In the genomic region with DNA sequence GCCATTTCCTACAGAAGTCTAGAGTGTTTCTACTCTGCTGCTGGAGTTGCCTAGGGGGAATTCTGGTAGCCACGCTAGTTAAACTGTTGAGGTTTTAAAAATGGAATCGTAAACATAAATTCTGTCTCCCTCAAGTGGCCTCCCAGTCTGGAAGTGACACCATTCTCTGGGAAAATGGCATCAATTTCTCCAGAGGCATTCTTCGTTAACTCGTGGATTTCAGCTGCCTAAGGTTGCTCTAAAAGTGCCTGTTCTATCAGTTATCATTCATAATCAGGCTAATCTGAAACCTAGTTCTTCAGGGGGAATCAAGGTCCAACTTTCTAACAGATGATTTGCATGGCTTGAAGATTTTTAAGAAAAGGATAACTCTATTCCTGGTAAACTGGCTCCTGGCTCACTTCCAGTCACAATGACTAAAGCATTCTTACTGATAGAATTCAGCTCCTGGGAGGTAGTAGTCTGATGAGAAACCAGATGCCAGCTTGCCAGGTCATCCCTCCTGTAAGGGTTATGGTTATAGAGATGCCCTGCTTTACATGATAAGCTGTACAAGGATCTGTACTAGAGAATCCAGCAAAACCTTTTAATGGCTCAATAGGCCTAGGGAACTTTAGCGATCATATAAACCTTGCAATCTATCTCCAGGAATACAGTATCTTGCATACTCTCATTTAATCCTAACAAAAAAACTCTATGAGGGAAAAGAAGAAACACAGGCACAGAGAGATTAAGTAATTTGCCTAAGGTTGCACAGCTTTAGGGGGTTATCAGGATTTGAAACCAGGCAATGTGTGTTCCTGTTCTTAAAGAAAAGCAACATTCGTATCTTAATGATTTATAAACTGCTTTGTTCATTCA, we compare ENCODE assay signal across 8 cellular contexts. TPM values are rescaled to one million over a fixed set of nuclear protein-coding genes. Genes with fewer than 3 reads are reported as not detected.
DNase-seq lines count a peak whose midpoint lies in the region; ATAC-seq lines count a peak whose summit lies in the region.

No MANE protein-coding gene starts in this region.

- peaks cover 51% of the 10 kb centered on the region for H3K4me1 ChIP-seq in CD4-positive, CD25-positive, alpha-beta regulatory T cell (ENCODE audit: control insufficient read depth, insufficient read depth, low read length, poor library complexity, severe bottlenecking)
- peaks cover 10% of the 10 kb centered on the region for H3K4me1 ChIP-seq in rectal smooth muscle tissue (ENCODE audit: control insufficient read depth, insufficient read depth, low read length)

- no peak overlapping the region for H3K27ac ChIP-seq in CD4-positive, CD25-positive, alpha-beta regulatory T cell (ENCODE audit: insufficient read depth, low read length, poor library complexity, severe bottlenecking)
- peak overlapping the region; percentile 91 for H3K27ac ChIP-seq in rectal smooth muscle tissue (ENCODE audit: low read depth, low read length)

- POLR2A ChIA-PET in activated CD4-positive, alpha-beta memory T cell treated with anti-CD3 and anti-CD28 coated beads for 36 hours (lab: Charles Lee), result interaction anchor here (1.0 to 1.9 kb wide), 3 partner anchors 19 to 293 kb away, joined by 3 to 23 read pairs (median 16); partner anchors contain the start of genes CCDC175, DAAM1 and GPR135

- no peak for ATAC-seq in CD4-positive, CD25-positive, alpha-beta regulatory T cell (ENCODE audit: low read depth in 2 of 2)
- no peak for ATAC-seq in HG03135 (IDR thresholded peaks at IDR 0.05; ENCODE audit: unreplicated experiment)

- peaks cover 4% of the 10 kb centered on the region for H3K27me3 Mint-ChIP-seq in CD4-positive, CD25-positive, alpha-beta regulatory T cell
- no peaks in the 10 kb centered on the region for H3K27me3 Mint-ChIP-seq in activated CD4-positive, alpha-beta memory T cell treated with anti-CD3 and anti-CD28 coated beads for 36 hours

- no peaks in the 10 kb centered on the region for H3K27me3 ChIP-seq in CD4-positive, CD25-positive, alpha-beta regulatory T cell (ENCODE audit: control insufficient read depth, insufficient read depth, low read length)
- no peaks in the 10 kb centered on the region for H3K27me3 ChIP-seq in rectal smooth muscle tissue (ENCODE audit: control insufficient read depth, insufficient read depth, low read length)

- DNase-seq in CD4-positive, CD25-positive, alpha-beta regulatory T cell, result peak in 1 of 3 donors; percentile 12
- peak; percentile 86 for DNase-seq in HPDE6-E6E7 (ENCODE audit: extremely low spot score)
- DNase-seq in activated CD4-positive, alpha-beta memory T cell treated with anti-CD3 and anti-CD28 coated beads for 36 hours, result no peak
- DNase-seq in globus pallidus (ENCODE audit: low spot score), result peak; percentile 30
- no peak for DNase-seq in activated effector memory CD4-positive, alpha-beta T cell treated with Interleukin-2 at 50 U/mL for 16 hours
- DNase-seq in germinal center (ENCODE audit: low spot score), result no peak

- H3K36me3 Mint-ChIP-seq in CD4-positive, CD25-positive, alpha-beta regulatory T cell, result peaks cover 4% of the 10 kb centered on the region
- H3K36me3 Mint-ChIP-seq in activated CD4-positive, alpha-beta memory T cell treated with anti-CD3 and anti-CD28 coated beads for 36 hours, result peaks cover 10% of the 10 kb centered on the region

- H3K4me3 ChIP-seq in CD4-positive, CD25-positive, alpha-beta regulatory T cell (ENCODE audit: low read depth, low read length), result peak overlapping the region; percentile 90
- H3K4me3 ChIP-seq in rectal smooth muscle tissue (ENCODE audit: low read length), result peak overlapping the region; percentile 82

- H3K4me3 Mint-ChIP-seq in CD4-positive, CD25-positive, alpha-beta regulatory T cell, result peak overlapping the region; percentile 89 to 97 (median 96)
- H3K4me3 Mint-ChIP-seq in activated CD4-positive, alpha-beta memory T cell treated with anti-CD3 and anti-CD28 coated beads for 36 hours, result peak overlapping the region; percentile 92

- no peaks in the 10 kb centered on the region for H3K9me3 ChIP-seq in CD4-positive, CD25-positive, alpha-beta regulatory T cell (ENCODE audit: control insufficient read depth in 2 of 2, low read length in 2 of 2)

- no peaks in the 10 kb centered on the region for H3K9me3 Mint-ChIP-seq in CD4-positive, CD25-positive, alpha-beta regulatory T cell
- H3K9me3 Mint-ChIP-seq in activated CD4-positive, alpha-beta memory T cell treated with anti-CD3 and anti-CD28 coated beads for 36 hours, result no peaks in the 10 kb centered on the region

- CTCF ChIA-PET in activated CD4-positive, alpha-beta memory T cell treated with anti-CD3 and anti-CD28 coated beads for 36 hours (lab: Charles Lee), result interaction anchor here (1.0 to 2.6 kb wide), 3 partner anchors 18 to 294 kb away, joined by 3 to 17 read pairs (median 6); partner anchors contain the start of genes DAAM1 and GPR135

- peaks cover 22 to 69% (median 49%) of the 10 kb centered on the region in 4 donors for H3K4me1 Mint-ChIP-seq in CD4-positive, CD25-positive, alpha-beta regulatory T cell
- peaks cover 50% of the 10 kb centered on the region for H3K4me1 Mint-ChIP-seq in activated CD4-positive, alpha-beta memory T cell treated with anti-CD3 and anti-CD28 coated beads for 36 hours (ENCODE audit: low read depth)

- peak overlapping the region; percentile 28 to 95 (median 94) for H3K27ac Mint-ChIP-seq in CD4-positive, CD25-positive, alpha-beta regulatory T cell
- no peak overlapping the region for H3K27ac Mint-ChIP-seq in activated CD4-positive, alpha-beta memory T cell treated with anti-CD3 and anti-CD28 coated beads for 36 hours

- H3K36me3 ChIP-seq in CD4-positive, CD25-positive, alpha-beta regulatory T cell (ENCODE audit: control insufficient read depth, insufficient read depth, low read length), result peaks cover 4% of the 10 kb centered on the region
- H3K36me3 ChIP-seq in rectal smooth muscle tissue (ENCODE audit: control insufficient read depth, insufficient read depth, low read length), result peaks cover 2% of the 10 kb centered on the region

- intact Hi-C loops in activated CD4-positive, alpha-beta memory T cell treated with anti-CD3 and anti-CD28 coated beads for 36 hours (cut with micrococcal nuclease), result loop anchor here (2.0 to 10.0 kb wide), 4 partner anchors 482 to 1054 kb away; partner anchors contain the start of genes DHRS7 and PPM1A

- H3K9ac ChIP-seq in rectal smooth muscle tissue (ENCODE audit: low read length), result no peak overlapping the region

RNA-seq across cellular contexts. Expression of gene L3HYPDH, which starts 1.5 kb away (rescaled TPM):
- total RNA-seq in CD4-positive, CD25-positive, alpha-beta regulatory T cell, result 20.6 TPM
- 1 to 10 TPM; 3.5 to 7.0 (median 5.0) TPM for polyA plus RNA-seq in CD4-positive, CD25-positive, alpha-beta regulatory T cell
- 1 to 10 TPM; 7.8 to 7.9 TPM for total RNA-seq in activated CD4-positive, alpha-beta memory T cell treated with anti-CD3 and anti-CD28 coated beads for 36 hours

RNA-seq across cellular contexts. Expression of gene JKAMP, which starts 1.6 kb away (rescaled TPM):
- total RNA-seq in CD4-positive, CD25-positive, alpha-beta regulatory T cell, result 21.0 TPM
- polyA plus RNA-seq in CD4-positive, CD25-positive, alpha-beta regulatory T cell, result 10 to 100 TPM; 56.7 to 83.4 (median 63.5) TPM
- 10 to 100 TPM; 21.0 to 26.4 TPM for total RNA-seq in activated CD4-positive, alpha-beta memory T cell treated with anti-CD3 and anti-CD28 coated beads for 36 hours

RNA-seq across cellular contexts. Expression of gene GPR135, which starts 17.5 kb away (rescaled TPM):
- 1.3 TPM for total RNA-seq in CD4-positive, CD25-positive, alpha-beta regulatory T cell
- under 1 TPM in 3 of 4 donors, not detected in 1; 0.22 to 0.37 (median 0.33) TPM for polyA plus RNA-seq in CD4-positive, CD25-positive, alpha-beta regulatory T cell
- under 1 TPM; 0.51 to 0.74 TPM for total RNA-seq in activated CD4-positive, alpha-beta memory T cell treated with anti-CD3 and anti-CD28 coated beads for 36 hours

Comparison
In these comparisons a context has a peak if more than half of its experiments do, and no peak if none do; other contexts are left out.
1. DNase-seq: peak in HPDE6-E6E7 (single experiment) and globus pallidus (single experiment); none in activated CD4-positive, alpha-beta memory T cell treated with anti-CD3 and anti-CD28 coated beads for 36 hours (single experiment), activated effector memory CD4-positive, alpha-beta T cell treated with Interleukin-2 at 50 U/mL for 16 hours (single experiment) and germinal center (single experiment).